In genomic region chr3:193712938-193713337, GRCh38 we compare ENCODE assay signal across 11 cellular contexts.
"Had no signal": no experiment of that assay in that cellular context is flagged by ENCODE, and none has a peak within 500 bp of the region (broad histone marks: within the 10 kb centered on the region; RNA-seq: fewer than 3 reads in every experiment).

No MANE protein-coding gene starts in this region.

- DNase-seq: GM23248, GOT3, H7, H9, HCEC 1CT, HFFc6 had no signal

- H3K27ac Mint-ChIP-seq: GM23338, HFFc6 had no signal

- H3K27ac ChIP-seq: GM23248 had no signal

- H2AFZ ChIP-seq: GM23248, GM23338 had no signal

- FAIRE-seq: H1, H54 had no signal

- H3K36me3 ChIP-seq: HAP-1 had no signal

- H3K4me2 ChIP-seq: GM23338 had no signal

- H3K4me3 Mint-ChIP-seq: GM23338, H9, HFFc6 had no signal

- H3K9ac ChIP-seq: GM23248 had no signal

- H3K4me3 ChIP-seq: GM23248, GM23338, HAP-1 had no signal

- ATAC-seq: GM23338, HCT116 had no signal
